29 cellular contexts compared by ENCODE assay signal in genomic region chr5:157047898-157048297, GRCh38. TPM values are rescaled to one million over a fixed set of nuclear protein-coding genes. Genes with fewer than 3 reads are reported as not detected.
DNase-seq lines count a peak whose midpoint lies in the region; ATAC-seq and TF ChIP-seq lines count a peak whose summit lies in the region.
"Had no signal": no experiment of that assay in that cellular context is flagged by ENCODE, and none has a peak within 500 bp of the region (broad histone marks: within the 10 kb centered on the region; RNA-seq: fewer than 3 reads in every experiment).

No MANE protein-coding gene starts in this region.

- H3K36me3 Mint-ChIP-seq in CD4-positive, alpha-beta T cell (ENCODE audit: low read depth): peaks cover 10% of the 10 kb centered on the region
- H3K36me3 Mint-ChIP-seq in T-cell (no peaks in the 10 kb centered on the region), T-helper 17 cell (ENCODE audit: low read depth) (no peaks in the 10 kb centered on the region)
- H3K36me3 Mint-ChIP-seq: IgD-negative memory B cell had no signal

- no peak for DNase-seq in CD4-positive, alpha-beta T cell
- DNase-seq in T-cell: no peak
- no peak for DNase-seq in GM13976 (ENCODE audit: low spot score)
- no peak for DNase-seq in dedifferentiated amniotic fluid mesenchymal stem cell (ENCODE audit: extremely low spot score)
- DNase-seq in T-helper 17 cell: no peak
- DNase-seq in DMS53 (lab: John Stamatoyannopoulos, UW): no peak
- DNase-seq: ACHN; activated naive CD4-positive, alpha-beta T cell; activated T-cell treated with anti-CD3 and anti-CD28 coated beads, Interleukin-2, amount 50 U/mL, for 4 hours; anterior cingulate cortex; H9; head of caudate nucleus; left colon; natural killer cell; NCI-H1105 treated with DMSO at 0.1 percent for 48 hours; NCI-H2029 treated with DMSO at 0.1 percent for 48 hours; NCI-H446; OCI-M1; ovary; stimulated activated CD4-positive, alpha-beta T cell treated with anti-CD3 and anti-CD28 coated beads, Interleukin-4, amount 100 ng/mL, for 24 hours; upper lobe of right lung had no signal

- peaks cover 6% of the 10 kb centered on the region for H3K9me3 Mint-ChIP-seq in CD4-positive, alpha-beta T cell
- H3K9me3 Mint-ChIP-seq in T-cell: no peaks in the 10 kb centered on the region
- H3K9me3 Mint-ChIP-seq: activated T-cell treated with anti-CD3 and anti-CD28 coated beads, Interleukin-2, amount 50 U/mL, for 4 hours; H9; IgD-negative memory B cell; natural killer cell had no signal

- no peak for TF ChIP-seq CTCF in CD4-positive, alpha-beta T cell (IDR thresholded peaks at IDR 0.05)
- TF ChIP-seq CTCF in GM13976 (IDR thresholded peaks at IDR 0.05; ENCODE audit: borderline replicate concordance, control extremely low read depth, extremely low read depth, insufficient read depth, missing control alignments): no peak

- no peaks in the 10 kb centered on the region for H3K27me3 Mint-ChIP-seq in CD4-positive, alpha-beta T cell
- H3K27me3 Mint-ChIP-seq in T-cell (no peaks in the 10 kb centered on the region), T-helper 17 cell (no peaks in the 10 kb centered on the region)

- ATAC-seq in CD4-positive, alpha-beta T cell (ENCODE audit: poor library complexity): no peak
- ATAC-seq in GM18868 (IDR thresholded peaks at IDR 0.05; ENCODE audit: unreplicated experiment): peak; percentile 76
- peak; percentile 69 for ATAC-seq in HG02571 (IDR thresholded peaks at IDR 0.05; ENCODE audit: unreplicated experiment)
- no peak for ATAC-seq in T-cell (replicated peaks in 1 of 4)
- ATAC-seq in T-helper 17 cell: no peak
- ATAC-seq: activated CD4-positive, CD25-positive, alpha-beta regulatory T cell treated with anti-CD3 and anti-CD28 coated beads, Interleukin-2, amount 50 U/mL, for 24 hours; activated T-cell treated with anti-CD3 and anti-CD28 coated beads, Interleukin-2, amount 50 U/mL, for 4 hours; natural killer cell; upper lobe of right lung had no signal

- POLR2A ChIA-PET in CD4-positive, alpha-beta T cell (lab: Charles Lee): no interaction called here
- POLR2A ChIA-PET in T-cell (lab: Charles Lee): interaction anchor here in 1 of 2 donors (0.5 kb wide), 1 partner anchor 34 kb away, joined by 3 read pairs; no protein-coding TSS in a partner anchor

- H3K9me3 ChIP-seq in CD4-positive, alpha-beta T cell (ENCODE audit: control insufficient read depth, low read length): no peaks in the 10 kb centered on the region
- no peaks in the 10 kb centered on the region for H3K9me3 ChIP-seq in T-helper 17 cell (ENCODE audit: control insufficient read depth, low read length, poor library complexity, severe bottlenecking)
- H3K9me3 ChIP-seq: BLaER1 treated with 17β-estradiol and CSF1 and Interleukin-3, amounts not matched to agents 10 nM and 100 nM; ovary; upper lobe of right lung had no signal

- intact Hi-C loops in CD4-positive, alpha-beta T cell (cut with DNase I, micrococcal nuclease): no loop called here

- H3K4me1 Mint-ChIP-seq in CD4-positive, alpha-beta T cell (ENCODE audit: low read depth): peaks cover 65% of the 10 kb centered on the region
- H3K4me1 Mint-ChIP-seq in T-cell (peaks cover 61 to 66% (median 63%) of the 10 kb centered on the region in 3 donors), T-helper 17 cell (peaks cover 12% of the 10 kb centered on the region)

- H3K27me3 ChIP-seq in CD4-positive, alpha-beta T cell (ENCODE audit: control insufficient read depth, insufficient read depth, low read length): no peaks in the 10 kb centered on the region
- H3K27me3 ChIP-seq: BLaER1 treated with 17β-estradiol and CSF1 and Interleukin-3, amounts not matched to agents 10 nM and 100 nM; cardiac muscle cell; ovary; upper lobe of right lung had no signal

- in situ Hi-C loops in GM13976 (cut with MboI; ENCODE audit: low sequenced_read_pairs, unreplicated experiment): no loop called here

- H3K27ac Mint-ChIP-seq in CD4-positive, alpha-beta T cell: peak overlapping the region; percentile 79
- peak overlapping the region; percentile 36 to 92 for H3K27ac Mint-ChIP-seq in T-cell
- no peak overlapping the region for H3K27ac Mint-ChIP-seq in T-helper 17 cell
- H3K27ac Mint-ChIP-seq: H9, IgD-negative memory B cell, natural killer cell had no signal

- H3K4me3 Mint-ChIP-seq in CD4-positive, alpha-beta T cell: no peak overlapping the region
- H3K4me3 Mint-ChIP-seq in T-cell (peak overlapping the region in 2 of 3 donors; percentile 74 to 75), T-helper 17 cell (no peak overlapping the region)
- H3K4me3 Mint-ChIP-seq: activated T-cell treated with anti-CD3 and anti-CD28 coated beads, Interleukin-2, amount 50 U/mL, for 4 hours; H9; IgD-negative memory B cell; natural killer cell had no signal

- no peak overlapping the region for H3K27ac ChIP-seq in CD4-positive, alpha-beta T cell (ENCODE audit: low read depth, low read length)
- H3K27ac ChIP-seq: BLaER1 treated with 17β-estradiol and CSF1 and Interleukin-3, amounts not matched to agents 10 nM and 100 nM; cardiac muscle cell; ovary; upper lobe of right lung had no signal

- CTCF ChIA-PET in CD4-positive, alpha-beta T cell (lab: Charles Lee): no interaction called here
- CTCF ChIA-PET in T-cell (lab: Charles Lee): no interaction called here

RNA-seq across cellular contexts. Expression of gene HAVCR1, which starts 11.0 kb away (rescaled TPM):
- 1 to 10 TPM; 1.5 to 1.7 TPM for total RNA-seq in CD4-positive, alpha-beta T cell
- total RNA-seq in T-cell (1 to 10 TPM; 3.3 to 5.8 (median 5.4) TPM), T-helper 17 cell (1 to 10 TPM; 1.1 to 1.4 TPM)
- total RNA-seq: activated T-cell treated with anti-CD3 and anti-CD28 coated beads, Interleukin-2, amount 50 U/mL, for 4 hours; cardiac muscle cell; dermis microvascular lymphatic vessel endothelial cell; endothelial cell of umbilical vein; H9; upper lobe of right lung had no signal

Comparison
In these comparisons a context has a peak if more than half of its experiments do, and no peak if none do; other contexts are left out.
1. ATAC-seq: peak in GM18868 (single experiment) and HG02571 (single experiment); none in CD4-positive, alpha-beta T cell (single experiment), T-cell (0 of 4) and T-helper 17 cell (single experiment).
2. H3K4me3 Mint-ChIP-seq: peak in T-cell (2 of 3); none in CD4-positive, alpha-beta T cell (single experiment) and T-helper 17 cell (single experiment).